In the genomic region with DNA sequence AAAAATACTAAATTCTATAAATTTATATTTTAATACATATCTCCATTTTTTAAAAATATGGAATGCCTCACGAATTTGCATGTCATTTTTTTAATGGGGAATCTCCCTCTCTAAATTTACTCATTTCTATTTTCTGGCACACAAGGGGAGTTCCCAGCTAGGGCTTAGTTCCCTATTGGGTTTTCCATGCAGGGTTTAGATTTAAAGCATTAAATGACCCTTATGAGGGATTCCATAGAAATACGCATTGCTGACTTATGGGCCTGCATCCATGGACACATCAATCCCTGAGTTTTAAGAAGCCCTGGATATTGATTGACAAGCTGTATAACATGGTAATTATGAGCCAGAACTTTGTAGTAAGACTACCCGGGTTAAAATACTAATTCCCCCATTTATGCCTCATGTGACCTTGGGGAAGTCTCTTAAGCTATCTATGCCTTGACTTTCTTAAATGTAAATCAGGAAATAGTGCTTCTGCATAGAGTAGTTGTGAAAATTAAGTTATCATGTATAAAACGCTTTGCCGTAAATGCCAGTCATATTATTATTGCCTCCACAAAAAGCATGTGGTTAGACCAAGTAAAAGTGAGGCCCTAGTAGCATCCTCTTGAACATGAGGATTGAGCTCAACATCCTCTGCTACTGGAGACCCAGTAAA, we compare ENCODE assay signal across 1 cellular context.
TF ChIP-seq lines count a peak whose summit lies in the region.

No MANE protein-coding gene starts in this region.

TF ChIP-seq in GM12878, 131 proteins besides CTCF, POLR2A, EP300 and RAD21 (continued from another document and continues in another):
- TF ChIP-seq, protein P1, sequence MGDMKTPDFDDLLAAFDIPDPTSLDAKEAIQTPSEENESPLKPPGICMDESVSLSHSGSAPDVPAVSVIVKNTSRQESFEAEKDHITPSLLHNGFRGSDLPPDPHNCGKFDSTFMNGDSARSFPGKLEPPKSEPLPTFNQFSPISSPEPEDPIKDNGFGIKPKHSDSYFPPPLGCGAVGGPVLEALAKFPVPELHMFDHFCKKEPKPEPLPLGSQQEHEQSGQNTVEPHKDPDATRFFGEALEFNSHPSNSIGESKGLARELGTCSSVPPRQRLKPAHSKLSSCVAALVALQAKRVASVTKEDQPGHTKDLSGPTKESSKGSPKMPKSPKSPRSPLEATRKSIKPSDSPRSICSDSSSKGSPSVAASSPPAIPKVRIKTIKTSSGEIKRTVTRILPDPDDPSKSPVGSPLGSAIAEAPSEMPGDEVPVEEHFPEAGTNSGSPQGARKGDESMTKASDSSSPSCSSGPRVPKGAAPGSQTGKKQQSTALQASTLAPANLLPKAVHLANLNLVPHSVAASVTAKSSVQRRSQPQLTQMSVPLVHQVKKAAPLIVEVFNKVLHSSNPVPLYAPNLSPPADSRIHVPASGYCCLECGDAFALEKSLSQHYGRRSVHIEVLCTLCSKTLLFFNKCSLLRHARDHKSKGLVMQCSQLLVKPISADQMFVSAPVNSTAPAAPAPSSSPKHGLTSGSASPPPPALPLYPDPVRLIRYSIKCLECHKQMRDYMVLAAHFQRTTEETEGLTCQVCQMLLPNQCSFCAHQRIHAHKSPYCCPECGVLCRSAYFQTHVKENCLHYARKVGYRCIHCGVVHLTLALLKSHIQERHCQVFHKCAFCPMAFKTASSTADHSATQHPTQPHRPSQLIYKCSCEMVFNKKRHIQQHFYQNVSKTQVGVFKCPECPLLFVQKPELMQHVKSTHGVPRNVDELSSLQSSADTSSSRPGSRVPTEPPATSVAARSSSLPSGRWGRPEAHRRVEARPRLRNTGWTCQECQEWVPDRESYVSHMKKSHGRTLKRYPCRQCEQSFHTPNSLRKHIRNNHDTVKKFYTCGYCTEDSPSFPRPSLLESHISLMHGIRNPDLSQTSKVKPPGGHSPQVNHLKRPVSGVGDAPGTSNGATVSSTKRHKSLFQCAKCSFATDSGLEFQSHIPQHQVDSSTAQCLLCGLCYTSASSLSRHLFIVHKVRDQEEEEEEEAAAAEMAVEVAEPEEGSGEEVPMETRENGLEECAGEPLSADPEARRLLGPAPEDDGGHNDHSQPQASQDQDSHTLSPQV (IDR thresholded peaks at IDR 0.05): 0 out of 2 replicates have a peak, but pooled peaks have one; percentile 24
- no peak for TF ChIP-seq KDM1A (IDR thresholded peaks at IDR 0.05; ENCODE audit: borderline replicate concordance)
- TF ChIP-seq NR2C1 (IDR thresholded peaks at IDR 0.05): no peak
- TF ChIP-seq RBBP5 (conservative IDR thresholded peaks at IDR 0.05): no peak
- no peak for TF ChIP-seq RB1 (IDR thresholded peaks at IDR 0.05; ENCODE audit: borderline replicate concordance)
- TF ChIP-seq CBFB (IDR thresholded peaks at IDR 0.05; ENCODE audit: low read depth): no peak
- TF ChIP-seq SIN3A (IDR thresholded peaks at IDR 0.05; ENCODE audit: low read depth, low read length): no peak
- TF ChIP-seq PAX5 (IDR thresholded peaks at IDR 0.05; ENCODE audit: borderline replicate concordance, low read depth, low read length): no peak
- TF ChIP-seq NR2C2 (IDR thresholded peaks at IDR 0.05; ENCODE audit: borderline replicate concordance, control insufficient read depth, insufficient read length, low read depth): no peak
- TF ChIP-seq, protein P2, sequence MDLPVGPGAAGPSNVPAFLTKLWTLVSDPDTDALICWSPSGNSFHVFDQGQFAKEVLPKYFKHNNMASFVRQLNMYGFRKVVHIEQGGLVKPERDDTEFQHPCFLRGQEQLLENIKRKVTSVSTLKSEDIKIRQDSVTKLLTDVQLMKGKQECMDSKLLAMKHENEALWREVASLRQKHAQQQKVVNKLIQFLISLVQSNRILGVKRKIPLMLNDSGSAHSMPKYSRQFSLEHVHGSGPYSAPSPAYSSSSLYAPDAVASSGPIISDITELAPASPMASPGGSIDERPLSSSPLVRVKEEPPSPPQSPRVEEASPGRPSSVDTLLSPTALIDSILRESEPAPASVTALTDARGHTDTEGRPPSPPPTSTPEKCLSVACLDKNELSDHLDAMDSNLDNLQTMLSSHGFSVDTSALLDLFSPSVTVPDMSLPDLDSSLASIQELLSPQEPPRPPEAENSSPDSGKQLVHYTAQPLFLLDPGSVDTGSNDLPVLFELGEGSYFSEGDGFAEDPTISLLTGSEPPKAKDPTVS (IDR thresholded peaks at IDR 0.05; ENCODE audit: low read depth, low read length): no peak
- TF ChIP-seq SRF (IDR thresholded peaks at IDR 0.05; ENCODE audit: low read depth in 2 of 2, low read length in 2 of 2): no peak
- TF ChIP-seq POLR2AphosphoS2 (IDR thresholded peaks at IDR 0.05; ENCODE audit: low read depth, low read length): no peak
- TF ChIP-seq, protein P3, sequence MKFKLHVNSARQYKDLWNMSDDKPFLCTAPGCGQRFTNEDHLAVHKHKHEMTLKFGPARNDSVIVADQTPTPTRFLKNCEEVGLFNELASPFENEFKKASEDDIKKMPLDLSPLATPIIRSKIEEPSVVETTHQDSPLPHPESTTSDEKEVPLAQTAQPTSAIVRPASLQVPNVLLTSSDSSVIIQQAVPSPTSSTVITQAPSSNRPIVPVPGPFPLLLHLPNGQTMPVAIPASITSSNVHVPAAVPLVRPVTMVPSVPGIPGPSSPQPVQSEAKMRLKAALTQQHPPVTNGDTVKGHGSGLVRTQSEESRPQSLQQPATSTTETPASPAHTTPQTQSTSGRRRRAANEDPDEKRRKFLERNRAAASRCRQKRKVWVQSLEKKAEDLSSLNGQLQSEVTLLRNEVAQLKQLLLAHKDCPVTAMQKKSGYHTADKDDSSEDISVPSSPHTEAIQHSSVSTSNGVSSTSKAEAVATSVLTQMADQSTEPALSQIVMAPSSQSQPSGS (IDR thresholded peaks at IDR 0.05; ENCODE audit: low read length): peak; percentile 79
- no peak for TF ChIP-seq ZNF207 (IDR thresholded peaks at IDR 0.05; ENCODE audit: borderline replicate concordance)
- TF ChIP-seq, protein P4, sequence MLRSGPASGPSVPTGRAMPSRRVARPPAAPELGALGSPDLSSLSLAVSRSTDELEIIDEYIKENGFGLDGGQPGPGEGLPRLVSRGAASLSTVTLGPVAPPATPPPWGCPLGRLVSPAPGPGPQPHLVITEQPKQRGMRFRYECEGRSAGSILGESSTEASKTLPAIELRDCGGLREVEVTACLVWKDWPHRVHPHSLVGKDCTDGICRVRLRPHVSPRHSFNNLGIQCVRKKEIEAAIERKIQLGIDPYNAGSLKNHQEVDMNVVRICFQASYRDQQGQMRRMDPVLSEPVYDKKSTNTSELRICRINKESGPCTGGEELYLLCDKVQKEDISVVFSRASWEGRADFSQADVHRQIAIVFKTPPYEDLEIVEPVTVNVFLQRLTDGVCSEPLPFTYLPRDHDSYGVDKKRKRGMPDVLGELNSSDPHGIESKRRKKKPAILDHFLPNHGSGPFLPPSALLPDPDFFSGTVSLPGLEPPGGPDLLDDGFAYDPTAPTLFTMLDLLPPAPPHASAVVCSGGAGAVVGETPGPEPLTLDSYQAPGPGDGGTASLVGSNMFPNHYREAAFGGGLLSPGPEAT (IDR thresholded peaks at IDR 0.05; ENCODE audit: low read depth): peak; percentile 89
- TF ChIP-seq POU2F2 (IDR thresholded peaks at IDR 0.05; ENCODE audit: borderline replicate concordance, low read depth, low read length): 0 out of 3 replicates have a peak, but pooled peaks have one; percentile 39
- no peak for TF ChIP-seq PAX8 (IDR thresholded peaks at IDR 0.05)
- TF ChIP-seq, protein P5, sequence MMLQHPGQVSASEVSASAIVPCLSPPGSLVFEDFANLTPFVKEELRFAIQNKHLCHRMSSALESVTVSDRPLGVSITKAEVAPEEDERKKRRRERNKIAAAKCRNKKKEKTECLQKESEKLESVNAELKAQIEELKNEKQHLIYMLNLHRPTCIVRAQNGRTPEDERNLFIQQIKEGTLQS (IDR thresholded peaks at IDR 0.05; ENCODE audit: borderline replicate concordance, extremely low read depth, low read depth, low read length): no peak
- TF ChIP-seq, protein P6, sequence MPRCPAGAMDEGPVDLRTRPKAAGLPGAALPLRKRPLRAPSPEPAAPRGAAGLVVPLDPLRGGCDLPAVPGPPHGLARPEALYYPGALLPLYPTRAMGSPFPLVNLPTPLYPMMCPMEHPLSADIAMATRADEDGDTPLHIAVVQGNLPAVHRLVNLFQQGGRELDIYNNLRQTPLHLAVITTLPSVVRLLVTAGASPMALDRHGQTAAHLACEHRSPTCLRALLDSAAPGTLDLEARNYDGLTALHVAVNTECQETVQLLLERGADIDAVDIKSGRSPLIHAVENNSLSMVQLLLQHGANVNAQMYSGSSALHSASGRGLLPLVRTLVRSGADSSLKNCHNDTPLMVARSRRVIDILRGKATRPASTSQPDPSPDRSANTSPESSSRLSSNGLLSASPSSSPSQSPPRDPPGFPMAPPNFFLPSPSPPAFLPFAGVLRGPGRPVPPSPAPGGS (IDR thresholded peaks at IDR 0.05; ENCODE audit: borderline replicate concordance, insufficient read depth, low read depth, low read length, poor library complexity, severe bottlenecking): peak; percentile 94
- TF ChIP-seq IKZF1 (conservative IDR thresholded peaks at IDR 0.05): peak; percentile 74
- TF ChIP-seq JUNB (IDR thresholded peaks at IDR 0.05): peak; percentile 86
- no peak for TF ChIP-seq TCF3 (IDR thresholded peaks at IDR 0.05; ENCODE audit: borderline replicate concordance, insufficient read depth, low read depth, low read length)
- TF ChIP-seq, protein P7, sequence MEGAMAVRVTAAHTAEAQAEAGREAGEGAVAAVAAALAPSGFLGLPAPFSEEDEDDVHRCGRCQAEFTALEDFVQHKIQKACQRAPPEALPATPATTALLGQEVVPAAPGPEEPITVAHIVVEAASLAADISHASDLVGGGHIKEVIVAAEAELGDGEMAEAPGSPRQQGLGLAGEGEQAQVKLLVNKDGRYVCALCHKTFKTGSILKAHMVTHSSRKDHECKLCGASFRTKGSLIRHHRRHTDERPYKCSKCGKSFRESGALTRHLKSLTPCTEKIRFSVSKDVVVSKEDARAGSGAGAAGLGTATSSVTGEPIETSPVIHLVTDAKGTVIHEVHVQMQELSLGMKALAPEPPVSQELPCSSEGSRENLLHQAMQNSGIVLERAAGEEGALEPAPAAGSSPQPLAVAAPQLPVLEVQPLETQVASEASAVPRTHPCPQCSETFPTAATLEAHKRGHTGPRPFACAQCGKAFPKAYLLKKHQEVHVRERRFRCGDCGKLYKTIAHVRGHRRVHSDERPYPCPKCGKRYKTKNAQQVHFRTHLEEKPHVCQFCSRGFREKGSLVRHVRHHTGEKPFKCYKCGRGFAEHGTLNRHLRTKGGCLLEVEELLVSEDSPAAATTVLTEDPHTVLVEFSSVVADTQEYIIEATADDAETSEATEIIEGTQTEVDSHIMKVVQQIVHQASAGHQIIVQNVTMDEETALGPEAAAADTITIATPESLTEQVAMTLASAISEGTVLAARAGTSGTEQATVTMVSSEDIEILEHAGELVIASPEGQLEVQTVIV (IDR thresholded peaks at IDR 0.05; ENCODE audit: borderline replicate concordance, partially characterized antibody): no peak
- TF ChIP-seq EZH2 (IDR thresholded peaks at IDR 0.05; ENCODE audit: borderline replicate concordance, control insufficient read depth, low read depth, low read length): no peak
- no peak for TF ChIP-seq SREBF1 (IDR thresholded peaks at IDR 0.05; ENCODE audit: low read length)
- TF ChIP-seq ZNF274 (IDR thresholded peaks at IDR 0.05; ENCODE audit: insufficient read depth, insufficient read length): no peak
- TF ChIP-seq IRF4 (IDR thresholded peaks at IDR 0.05; ENCODE audit: low read depth, low read length): no peak; the same call in 1 of the 2 replicates
- TF ChIP-seq, protein P8, sequence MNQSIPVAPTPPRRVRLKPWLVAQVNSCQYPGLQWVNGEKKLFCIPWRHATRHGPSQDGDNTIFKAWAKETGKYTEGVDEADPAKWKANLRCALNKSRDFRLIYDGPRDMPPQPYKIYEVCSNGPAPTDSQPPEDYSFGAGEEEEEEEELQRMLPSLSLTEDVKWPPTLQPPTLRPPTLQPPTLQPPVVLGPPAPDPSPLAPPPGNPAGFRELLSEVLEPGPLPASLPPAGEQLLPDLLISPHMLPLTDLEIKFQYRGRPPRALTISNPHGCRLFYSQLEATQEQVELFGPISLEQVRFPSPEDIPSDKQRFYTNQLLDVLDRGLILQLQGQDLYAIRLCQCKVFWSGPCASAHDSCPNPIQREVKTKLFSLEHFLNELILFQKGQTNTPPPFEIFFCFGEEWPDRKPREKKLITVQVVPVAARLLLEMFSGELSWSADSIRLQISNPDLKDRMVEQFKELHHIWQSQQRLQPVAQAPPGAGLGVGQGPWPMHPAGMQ (IDR thresholded peaks at IDR 0.05; ENCODE audit: borderline replicate concordance): no peak
- no peak for TF ChIP-seq HDAC2 (IDR thresholded peaks at IDR 0.05)
- TF ChIP-seq SREBF2 (IDR thresholded peaks at IDR 0.05; ENCODE audit: low read length): no peak
- TF ChIP-seq RAD51 (IDR thresholded peaks at IDR 0.05): peak; percentile 82
- TF ChIP-seq, protein P9, sequence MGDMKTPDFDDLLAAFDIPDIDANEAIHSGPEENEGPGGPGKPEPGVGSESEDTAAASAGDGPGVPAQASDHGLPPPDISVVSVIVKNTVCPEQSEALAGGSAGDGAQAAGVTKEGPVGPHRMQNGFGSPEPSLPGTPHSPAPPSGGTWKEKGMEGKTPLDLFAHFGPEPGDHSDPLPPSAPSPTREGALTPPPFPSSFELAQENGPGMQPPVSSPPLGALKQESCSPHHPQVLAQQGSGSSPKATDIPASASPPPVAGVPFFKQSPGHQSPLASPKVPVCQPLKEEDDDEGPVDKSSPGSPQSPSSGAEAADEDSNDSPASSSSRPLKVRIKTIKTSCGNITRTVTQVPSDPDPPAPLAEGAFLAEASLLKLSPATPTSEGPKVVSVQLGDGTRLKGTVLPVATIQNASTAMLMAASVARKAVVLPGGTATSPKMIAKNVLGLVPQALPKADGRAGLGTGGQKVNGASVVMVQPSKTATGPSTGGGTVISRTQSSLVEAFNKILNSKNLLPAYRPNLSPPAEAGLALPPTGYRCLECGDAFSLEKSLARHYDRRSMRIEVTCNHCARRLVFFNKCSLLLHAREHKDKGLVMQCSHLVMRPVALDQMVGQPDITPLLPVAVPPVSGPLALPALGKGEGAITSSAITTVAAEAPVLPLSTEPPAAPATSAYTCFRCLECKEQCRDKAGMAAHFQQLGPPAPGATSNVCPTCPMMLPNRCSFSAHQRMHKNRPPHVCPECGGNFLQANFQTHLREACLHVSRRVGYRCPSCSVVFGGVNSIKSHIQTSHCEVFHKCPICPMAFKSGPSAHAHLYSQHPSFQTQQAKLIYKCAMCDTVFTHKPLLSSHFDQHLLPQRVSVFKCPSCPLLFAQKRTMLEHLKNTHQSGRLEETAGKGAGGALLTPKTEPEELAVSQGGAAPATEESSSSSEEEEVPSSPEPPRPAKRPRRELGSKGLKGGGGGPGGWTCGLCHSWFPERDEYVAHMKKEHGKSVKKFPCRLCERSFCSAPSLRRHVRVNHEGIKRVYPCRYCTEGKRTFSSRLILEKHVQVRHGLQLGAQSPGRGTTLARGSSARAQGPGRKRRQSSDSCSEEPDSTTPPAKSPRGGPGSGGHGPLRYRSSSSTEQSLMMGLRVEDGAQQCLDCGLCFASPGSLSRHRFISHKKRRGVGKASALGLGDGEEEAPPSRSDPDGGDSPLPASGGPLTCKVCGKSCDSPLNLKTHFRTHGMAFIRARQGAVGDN (IDR thresholded peaks at IDR 0.05): 0 out of 2 replicates have a peak, but pooled peaks have one; percentile 16
- peak; percentile 80 for TF ChIP-seq MEF2B (IDR thresholded peaks at IDR 0.05; ENCODE audit: partially characterized antibody, poor library complexity, severe bottlenecking)
- no peak for TF ChIP-seq SP1 (IDR thresholded peaks at IDR 0.05; ENCODE audit: low read depth, low read length)
- no peak for TF ChIP-seq KLF5 (IDR thresholded peaks at IDR 0.05; ENCODE audit: partially characterized antibody)
- TF ChIP-seq ZNF24 (IDR thresholded peaks at IDR 0.05): no peak
- TF ChIP-seq SUZ12 (IDR thresholded peaks at IDR 0.05; ENCODE audit: unreplicated experiment): no peak
- no peak for TF ChIP-seq HDGF (IDR thresholded peaks at IDR 0.05)
- TF ChIP-seq MXI1 (IDR thresholded peaks at IDR 0.05; ENCODE audit: low read depth, low read length): no peak
- no peak for TF ChIP-seq NRF1 (conservative IDR thresholded peaks at IDR 0.05; ENCODE audit: low read depth, low read length)
- no peak for TF ChIP-seq SUPT20H (IDR thresholded peaks at IDR 0.05; ENCODE audit: borderline replicate concordance, control insufficient read depth, low read depth, low read length)
- no peak for TF ChIP-seq YY1 (IDR thresholded peaks at IDR 0.05; ENCODE audit: low read depth, low read length)
